ENCODE assay signal across 17 cellular contexts in genomic region chr10:102403115-102403514, GRCh38. TPM values are rescaled to one million over a fixed set of nuclear protein-coding genes. Genes with fewer than 3 reads are reported as not detected.
DNase-seq lines count a peak whose midpoint lies in the region; ATAC-seq, FAIRE-seq and TF ChIP-seq lines count a peak whose summit lies in the region.
"Had no signal": no experiment of that assay in that cellular context is flagged by ENCODE, and none has a peak within 500 bp of the region (broad histone marks: within the 10 kb centered on the region; RNA-seq: fewer than 3 reads in every experiment).

No MANE protein-coding gene starts in this region.

- no peak overlapping the region for H2BK12ac ChIP-seq in neuronal stem cell (ENCODE audit: low read length)

- H2AK5ac ChIP-seq in neuronal stem cell (ENCODE audit: low read depth, low read length) = no peak overlapping the region

- no peak overlapping the region for H2BK120ac ChIP-seq in neuronal stem cell (ENCODE audit: low read depth, low read length)

- H3K14ac ChIP-seq in neuronal stem cell (ENCODE audit: low read length) = no peak overlapping the region

- TF ChIP-seq POLR2A in GM12892 (IDR thresholded peaks at IDR 0.05; ENCODE audit: low read depth, low read length) = peak; percentile 23; the same call in 1 of the 2 replicates

- no peak overlapping the region for H2BK15ac ChIP-seq in neuronal stem cell (ENCODE audit: low read length)

- DNase-seq in GM12892 (ENCODE audit: insufficient read length) (no peak), NT2/D1 (ENCODE audit: low read depth, low spot score) (no peak), neuronal stem cell (ENCODE audit: low spot score) (no peak), COLO829 (ENCODE audit: low spot score) (no peak), NCI-H1048 (lab: John Stamatoyannopoulos, UW) (no peak), GM03348 (ENCODE audit: low spot score) (no peak)
- DNase-seq: GF-D8, NCI-H1105 treated with DMSO at 0.1 percent for 48 hours, NCI-H187 treated with DMSO at 0.1 percent for 48 hours, NCI-H2171, NCI-H446 treated with DMSO at 0.1 percent for 48 hours, NCI-H748 treated with DMSO at 0.1 percent for 48 hours had no signal

- H3K9me3 ChIP-seq in NT2/D1 (ENCODE audit: insufficient read depth, low read length) = no peaks in the 10 kb centered on the region
- H3K9me3 ChIP-seq in neuronal stem cell (replicated peaks in 1 of 2; ENCODE audit: control insufficient read depth in 2 of 2, insufficient read depth in 1 of 2, low read depth in 1 of 2, low read length in 2 of 2) = peaks cover 0 to 2% of the 10 kb centered on the region in 2 donors

- no peak overlapping the region for H4K8ac ChIP-seq in neuronal stem cell (ENCODE audit: low read depth, low read length)

- H3K27me3 ChIP-seq in NT2/D1 (ENCODE audit: insufficient read depth, insufficient read length) (peaks cover 10% of the 10 kb centered on the region), neuronal stem cell (ENCODE audit: control insufficient read depth in 3 of 3, insufficient read depth in 3 of 3, low read depth in 1 of 3, low read length in 3 of 3) (peaks cover 0 to 15% (median 7%) of the 10 kb centered on the region in 3 experiments)

- peaks cover 54% of the 10 kb centered on the region for H3K36me3 ChIP-seq in NT2/D1 (ENCODE audit: insufficient read depth, insufficient read length, low read length)
- peaks cover 0 to 50% of the 10 kb centered on the region in 2 donors for H3K36me3 ChIP-seq in neuronal stem cell (replicated peaks in 1 of 2; ENCODE audit: control insufficient read depth in 2 of 2, insufficient read depth in 2 of 2, low read length in 2 of 2)

- no CpG with 5 or more reads among the region's 13 CpGs for WGBS in neuronal stem cell (ENCODE audit: extremely low coverage in 2 of 2, insufficient read length in 2 of 2, insufficient replicate concordance in 1 of 2), 2 donors

- no peak overlapping the region for H2AFZ ChIP-seq in neuronal stem cell (ENCODE audit: low read length)
- H2AFZ ChIP-seq: PC-9 had no signal

- H3K4ac ChIP-seq in neuronal stem cell (ENCODE audit: low read length) = no peak overlapping the region

- no peak overlapping the region for H3K18ac ChIP-seq in neuronal stem cell (ENCODE audit: low read length)

- no peak for TF ChIP-seq CTCF in 22Rv1 (IDR thresholded peaks at IDR 0.05)

- H3K9ac ChIP-seq in NT2/D1 (ENCODE audit: insufficient read length, low read depth) = peak overlapping the region; percentile 8
- peak overlapping the region; percentile 70 for H3K9ac ChIP-seq in neuronal stem cell (ENCODE audit: low read depth, low read length, poor library complexity)

- H2BK5ac ChIP-seq in neuronal stem cell (ENCODE audit: low read length) = no peak overlapping the region

- H3K4me3 ChIP-seq in NT2/D1 (ENCODE audit: insufficient read length, low read depth) (no peak overlapping the region), neuronal stem cell (ENCODE audit: low read length in 2 of 2) (no peak overlapping the region)
- H3K4me3 ChIP-seq: PC-9, SK-N-MC had no signal

- H3K4me1 ChIP-seq in NT2/D1 (ENCODE audit: insufficient read depth, insufficient read length) (peaks cover 21% of the 10 kb centered on the region), neuronal stem cell (ENCODE audit: control insufficient read depth in 2 of 2, insufficient read depth in 1 of 2, low read depth in 1 of 2, low read length in 2 of 2) (peaks cover 4 to 14% of the 10 kb centered on the region in 2 donors)

- no peak overlapping the region for H4K91ac ChIP-seq in neuronal stem cell (ENCODE audit: low read depth, low read length, poor library complexity)

- peak overlapping the region; percentile 39 for H3K27ac ChIP-seq in 22Rv1
- no peak overlapping the region for H3K27ac ChIP-seq in neuronal stem cell (replicated peaks; ENCODE audit: low read length)
- H3K27ac ChIP-seq: HL-60, PC-9, SK-N-MC had no signal

- ATAC-seq in HG03135 (IDR thresholded peaks at IDR 0.05; ENCODE audit: unreplicated experiment) = no peak

- no peak for FAIRE-seq in GM12892 (lab: Jason Lieb, UNC)

- peaks cover 1% of the 10 kb centered on the region for H3K79me1 ChIP-seq in neuronal stem cell (ENCODE audit: low read depth, low read length)

- H3K23ac ChIP-seq in neuronal stem cell (ENCODE audit: low read depth, low read length, poor library complexity) = no peak overlapping the region

- no peak overlapping the region for H3K4me2 ChIP-seq in neuronal stem cell (ENCODE audit: insufficient read depth, low read length, poor library complexity, severe bottlenecking)
- H3K4me2 ChIP-seq: PC-9 had no signal

RNA-seq across cellular contexts. Expression of gene NFKB2, which starts 7.6 kb away (rescaled TPM):
- polyA plus RNA-seq in GM12892 (2012; ENCODE audit: missing spikeins) = 120 TPM
- polyA plus RNA-seq in neuronal stem cell (2013, experiment 1 of 2) = 7.6 TPM
- polyA plus RNA-seq in neuronal stem cell (2013, experiment 2 of 2) = 8.2 TPM

RNA-seq across cellular contexts. Expression of gene PSD, which starts 15.5 kb away (rescaled TPM):
- 2.0 TPM for polyA plus RNA-seq in GM12892 (2012; ENCODE audit: missing spikeins)
- polyA plus RNA-seq in neuronal stem cell (2013, experiment 1 of 2) = 2.4 TPM
- polyA plus RNA-seq in neuronal stem cell (2013, experiment 2 of 2) = 1.9 TPM

RNA-seq across cellular contexts. Expression of gene FBXL15, which starts 17.5 kb away (rescaled TPM):
- 0.66 TPM for polyA plus RNA-seq in GM12892 (2012; ENCODE audit: missing spikeins)
- 4.7 TPM for polyA plus RNA-seq in neuronal stem cell (2013, experiment 1 of 2)
- 4.8 TPM for polyA plus RNA-seq in neuronal stem cell (2013, experiment 2 of 2)

RNA-seq across cellular contexts. Expression of gene CUEDC2, which starts 29.3 kb away (rescaled TPM):
- polyA plus RNA-seq in GM12892 (2012; ENCODE audit: missing spikeins) = 66.9 TPM
- polyA plus RNA-seq in neuronal stem cell (2013, experiment 1 of 2) = 114 TPM
- 113 TPM for polyA plus RNA-seq in neuronal stem cell (2013, experiment 2 of 2)

RNA-seq across cellular contexts. Expression of gene C10orf95, which starts 48.2 kb away (rescaled TPM):
- 0.30 TPM for polyA plus RNA-seq in GM12892 (2012; ENCODE audit: missing spikeins)
- 0.10 TPM for polyA plus RNA-seq in neuronal stem cell (2013, experiment 1 of 2)
- 0.18 TPM for polyA plus RNA-seq in neuronal stem cell (2013, experiment 2 of 2)
